ENCODE assay signal across 8 cellular contexts in the genomic region with DNA sequence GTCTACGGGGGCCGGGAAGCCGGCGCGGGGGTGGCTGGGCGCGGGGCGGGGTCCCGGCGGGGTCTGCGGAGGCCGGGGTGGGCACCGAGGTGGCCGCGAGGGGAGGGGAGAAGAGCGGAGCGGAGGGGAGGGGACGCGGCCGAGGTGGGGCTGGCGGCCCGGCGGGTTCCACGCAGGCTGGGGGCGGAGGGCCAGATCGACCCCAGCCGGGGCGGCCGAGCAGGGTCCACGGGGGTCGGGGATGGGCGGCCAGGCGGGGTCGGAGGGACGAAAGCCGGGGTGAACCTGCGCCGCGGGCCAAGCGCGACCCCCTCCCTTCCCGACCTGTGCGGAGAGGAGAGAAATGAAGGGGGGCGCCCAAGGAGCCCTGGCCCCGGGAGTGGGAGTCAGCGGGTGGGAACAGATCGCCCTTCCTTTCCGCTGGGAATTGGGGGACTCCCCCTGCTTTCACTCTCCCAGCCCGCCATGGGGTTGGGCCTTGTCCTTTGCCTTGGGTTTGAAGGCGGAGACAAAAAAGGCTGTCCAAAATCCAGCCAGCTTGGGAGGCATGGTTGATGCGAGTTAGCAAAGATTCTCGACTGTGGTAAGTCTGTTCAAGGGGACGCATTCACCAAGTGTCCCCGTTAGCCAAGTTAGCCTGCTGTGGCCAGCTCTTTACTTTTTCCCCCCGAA. TPM values are rescaled to one million over a fixed set of nuclear protein-coding genes. Genes with fewer than 3 reads are reported as not detected.
A peak's percentile ranks its signal among the peaks of the same experiment; 100 is the strongest.
DNase-seq lines count a peak whose midpoint lies in the region; ATAC-seq, FAIRE-seq and TF ChIP-seq lines count a peak whose summit lies in the region.

No MANE protein-coding gene starts in this region.

- peak; percentile 19 for ATAC-seq in HG02970 (IDR thresholded peaks at IDR 0.05; ENCODE audit: low FRiP score, unreplicated experiment)

- H3K9me3 Mint-ChIP-seq in chondrocyte (ENCODE audit: low read depth): no peaks in the 10 kb centered on the region

- H3K79me2 ChIP-seq in keratinocyte (ENCODE audit: control insufficient read depth, insufficient read depth, low read length): peaks cover 26% of the 10 kb centered on the region

- H3K4me1 ChIP-seq in keratinocyte (ENCODE audit: control insufficient read depth, extremely low read depth, insufficient read depth, low read length): peaks cover 22% of the 10 kb centered on the region

- H2AFZ ChIP-seq in keratinocyte (ENCODE audit: control insufficient read depth, low read length): peak overlapping the region; percentile 70

- H3K36me3 Mint-ChIP-seq in chondrocyte (ENCODE audit: low read depth): peaks cover 2% of the 10 kb centered on the region

- no peaks in the 10 kb centered on the region for H3K27me3 Mint-ChIP-seq in chondrocyte (ENCODE audit: low read depth)

- TF ChIP-seq CTCF in GM12865 (IDR thresholded peaks at IDR 0.05; ENCODE audit: insufficient read depth, low read depth, low read length, missing control alignments): no peak
- TF ChIP-seq CTCF in chondrocyte (IDR thresholded peaks at IDR 0.05): no peak
- no peak for TF ChIP-seq CTCF in keratinocyte (optimal IDR thresholded peaks at IDR 0.05 in 1 of 3, IDR thresholded peaks at IDR 0.05 in 1 of 3, conservative IDR thresholded peaks at IDR 0.05 in 1 of 3; ENCODE audit: extremely low read depth in 1 of 3, insufficient read depth in 2 of 3, low read length in 3 of 3)

- dilution Hi-C loops in keratinocyte (cut with MboI; ENCODE audit: extremely low pct_ligation_motif_present, low sequenced_read_pairs): no loop called here

- peak overlapping the region; percentile 79 for H3K4me3 Mint-ChIP-seq in chondrocyte (ENCODE audit: unreplicated experiment)

- H3K9me3 ChIP-seq in SK-N-MC (ENCODE audit: low read depth, low read length): no peaks in the 10 kb centered on the region
- no peaks in the 10 kb centered on the region for H3K9me3 ChIP-seq in keratinocyte (ENCODE audit: control insufficient read depth, low read depth, low read length)

- H3K9ac ChIP-seq in SK-N-MC (ENCODE audit: insufficient read length): peak overlapping the region; percentile 97
- H3K9ac ChIP-seq in keratinocyte (ENCODE audit: control insufficient read depth, extremely low read depth, insufficient read depth, low read length): peak overlapping the region; percentile 96

- peak overlapping the region; percentile 84 for H3K4me2 ChIP-seq in keratinocyte (ENCODE audit: control insufficient read depth, extremely low read depth, insufficient read depth, low read depth, low read length)

- peaks cover 43% of the 10 kb centered on the region for H3K4me1 Mint-ChIP-seq in chondrocyte (ENCODE audit: low read depth)

- H3K9me1 ChIP-seq in keratinocyte (ENCODE audit: control insufficient read depth, extremely low read depth, insufficient read depth, low read length): peaks cover 5% of the 10 kb centered on the region

- peaks cover 8% of the 10 kb centered on the region for H4K20me1 ChIP-seq in keratinocyte (ENCODE audit: control insufficient read depth, extremely low read depth, insufficient read depth, low read length)

- FAIRE-seq in keratinocyte (lab: Jason Lieb, UNC): peak; percentile 17

- H3K27me3 ChIP-seq in keratinocyte (ENCODE audit: control insufficient read depth, extremely low read depth, insufficient read depth, low read length): no peaks in the 10 kb centered on the region

- peak overlapping the region; percentile 87 for H3K27ac Mint-ChIP-seq in chondrocyte (ENCODE audit: unreplicated experiment)

- DNase-seq in 8988T (peak; percentile 78), GM12865 (ENCODE audit: low read depth) (peak; percentile 61), SK-N-MC (ENCODE audit: low read depth, low spot score) (no peak), chondrocyte (ENCODE audit: low spot score) (no peak), keratinocyte (ENCODE audit: low read depth, low spot score) (no peak), erythroblast (lab: John Stamatoyannopoulos, UW) (no peak)

- peak overlapping the region; percentile 77 for H3K27ac ChIP-seq in SK-N-MC
- H3K27ac ChIP-seq in keratinocyte (ENCODE audit: control insufficient read depth, insufficient read depth, low read length): peak overlapping the region; percentile 84
- H3K27ac ChIP-seq in skin epidermis: peak overlapping the region; percentile 78 to 100 (median 98)

- H3K4me3 ChIP-seq in GM12865 (ENCODE audit: low read depth, low read length) (peak overlapping the region; percentile 71), SK-N-MC (peak overlapping the region; percentile 82), keratinocyte (ENCODE audit: control insufficient read depth in 2 of 3, extremely low read depth in 1 of 3, insufficient read depth in 2 of 3, low read depth in 1 of 3, low read length in 3 of 3) (peak overlapping the region; percentile 59 to 93 (median 86)), skin epidermis (peak overlapping the region; percentile 55 to 96 (median 77))

- TF ChIP-seq POLR2A in erythroblast (IDR thresholded peaks at IDR 0.05; ENCODE audit: low read length): no peak

- peaks cover 25% of the 10 kb centered on the region for H3K36me3 ChIP-seq in SK-N-MC (ENCODE audit: insufficient read depth, low read length)
- peaks cover 0 to 6% of the 10 kb centered on the region in 2 experiments for H3K36me3 ChIP-seq in keratinocyte (ENCODE audit: control insufficient read depth in 2 of 2, extremely low read depth in 1 of 2, insufficient read depth in 2 of 2, low read length in 2 of 2)

RNA-seq across cellular contexts. Expression of a gene that starts 0.5 kb away (rescaled TPM):
- total RNA-seq in chondrocyte: 329 to 348 TPM (median 333 TPM) in 3 replicates
- 84.5 to 123 TPM (median 84.7 TPM) in 3 replicates for polyA plus RNA-seq in keratinocyte
- 49.3 TPM for polyA plus RNA-seq in keratinocyte (2011; ENCODE audit: low read depth)
- polyA plus RNA-seq in keratinocyte (2011; cell fraction: cytosol; rRNA removed): 52.1 and 54.3 TPM in 2 replicates
- polyA plus RNA-seq in keratinocyte (2011; cell fraction: nucleus; rRNA removed): 152 and 168 TPM in 2 replicates
- 70.8 and 113 TPM in 2 replicates for polyA plus RNA-seq in keratinocyte (2012; ENCODE audit: low replicate concordance)
- 44.2 to 50.5 TPM (median 48.9 TPM) in 3 replicates for polyA minus RNA-seq in keratinocyte
- 72.3 TPM for polyA minus RNA-seq in keratinocyte (2011; cell fraction: cytosol; rRNA and poly(A)+ RNA removed)
- 102 and 139 TPM in 2 replicates for polyA minus RNA-seq in keratinocyte (2011; cell fraction: nucleus; rRNA and poly(A)+ RNA removed)

RNA-seq across cellular contexts. Expression of a gene that starts 54.2 kb away (rescaled TPM):
- total RNA-seq in chondrocyte: 16.4 to 31.2 TPM (median 29.5 TPM) in 3 replicates
- polyA plus RNA-seq in keratinocyte: 5.4 to 6.5 TPM (median 6.1 TPM) in 3 replicates
- polyA plus RNA-seq in keratinocyte (2011; ENCODE audit: low read depth): 20.0 TPM
- 2.8 and 4.4 TPM in 2 replicates for polyA plus RNA-seq in keratinocyte (2011; cell fraction: cytosol; rRNA removed)
- 11.5 and 13.0 TPM in 2 replicates for polyA plus RNA-seq in keratinocyte (2011; cell fraction: nucleus; rRNA removed)
- 3.4 and 28.2 TPM in 2 replicates for polyA plus RNA-seq in keratinocyte (2012; ENCODE audit: low replicate concordance)
- polyA minus RNA-seq in keratinocyte: 14.2 to 24.7 TPM (median 15.7 TPM) in 3 replicates
- polyA minus RNA-seq in keratinocyte (2011; cell fraction: cytosol; rRNA and poly(A)+ RNA removed): 11.7 TPM
- polyA minus RNA-seq in keratinocyte (2011; cell fraction: nucleus; rRNA and poly(A)+ RNA removed): 15.3 and 24.2 TPM in 2 replicates

Comparison
In these comparisons a context has a peak if more than half of its experiments do, and no peak if none do; other contexts are left out.
1. DNase-seq: peak in 8988T (single experiment) and GM12865 (single experiment); none in SK-N-MC (single experiment), chondrocyte (single experiment), keratinocyte (single experiment) and erythroblast (0 of 2).
2. Peak in every context shown above with its lines, with median percentiles within 50 percentile points of each other: H3K4me3 ChIP-seq and H3K27ac ChIP-seq.